16 cellular contexts compared by ENCODE assay signal in genomic region chr9:87529666-87530065, GRCh38. TPM values are rescaled to one million over a fixed set of nuclear protein-coding genes. Genes with fewer than 3 reads are reported as not detected.
DNase-seq lines count a peak whose midpoint lies in the region; ATAC-seq and TF ChIP-seq lines count a peak whose summit lies in the region.
"Had no signal": no experiment of that assay in that cellular context is flagged by ENCODE, and none has a peak within 500 bp of the region (broad histone marks: within the 10 kb centered on the region; RNA-seq: fewer than 3 reads in every experiment).

No MANE protein-coding gene starts in this region.

- H3K27me3 ChIP-seq in H7 (ENCODE audit: control insufficient read depth, insufficient read depth, low read length) (no peaks in the 10 kb centered on the region), trophoblast cell (ENCODE audit: insufficient read depth, low read length) (no peaks in the 10 kb centered on the region)
- H3K27me3 ChIP-seq: BE2C had no signal

- H3K4me2 ChIP-seq in trophoblast cell (ENCODE audit: low read length): no peak overlapping the region

- DNase-seq in H7: peak; percentile 29
- peak; percentile 25 to 43 for DNase-seq in NOMO-1 (lab: John Stamatoyannopoulos, UW; ENCODE audit: unreplicated experiment in 2 of 2)
- DNase-seq in trophoblast cell: peak; percentile 39 to 57
- no peak for DNase-seq in natural killer cell
- DNase-seq in medulla oblongata (ENCODE audit: extremely low spot score): no peak
- no peak for DNase-seq in activated CD4-positive, alpha-beta T cell treated with anti-CD3 and anti-CD28 coated beads for 4 hours
- DNase-seq: activated CD4-positive, alpha-beta T cell treated with anti-CD3 and anti-CD28 coated beads for 1 hour; activated gamma-delta T cell; amniotic stem cell; BE2C; DMS 273 treated with DMSO at 0.1 percent for 48 hours; NCI-H1105; posterior cingulate gyrus; T-helper 17 cell had no signal

- H3K4me1 ChIP-seq in trophoblast cell (ENCODE audit: control insufficient read depth in 1 of 2, insufficient read depth in 2 of 2, low read length in 2 of 2): peaks cover 14 to 21% of the 10 kb centered on the region in 2 experiments

- no peak overlapping the region for H3K9ac ChIP-seq in trophoblast cell (ENCODE audit: low read length)

- no peak overlapping the region for H4K12ac ChIP-seq in trophoblast cell (ENCODE audit: low read depth, low read length)

- intact Hi-C loops in dendritic cell treated with granulocyte-macrophage colony-stimulating factor and Interleukin-4, amounts not matched to agents 40 ng/mL and 50 ng/mL, for 4 days (cut with micrococcal nuclease): loop anchor here (1.0 kb wide), 1 partner anchor 86 kb away; no protein-coding TSS in a partner anchor
- intact Hi-C loops in natural killer cell (cut with micrococcal nuclease): no loop called here

- H3K4me1 Mint-ChIP-seq in dendritic cell treated with granulocyte-macrophage colony-stimulating factor and Interleukin-4, amounts not matched to agents 40 ng/mL and 50 ng/mL, for 4 days (ENCODE audit: low read depth): peaks cover 74% of the 10 kb centered on the region
- H3K4me1 Mint-ChIP-seq in natural killer cell: no peaks in the 10 kb centered on the region
- H3K4me1 Mint-ChIP-seq: T-helper 17 cell had no signal

- no peaks in the 10 kb centered on the region for H3K27me3 Mint-ChIP-seq in dendritic cell treated with granulocyte-macrophage colony-stimulating factor and Interleukin-4, amounts not matched to agents 40 ng/mL and 50 ng/mL, for 4 days
- H3K27me3 Mint-ChIP-seq in natural killer cell (ENCODE audit: low read depth in 2 of 2): no peaks in the 10 kb centered on the region

- H3K4ac ChIP-seq in trophoblast cell (ENCODE audit: low read depth, low read length): no peak overlapping the region

- H2AFZ ChIP-seq in trophoblast cell (ENCODE audit: insufficient read depth, low read length, poor library complexity): no peak overlapping the region

- WGBS in trophoblast cell (ENCODE audit: extremely low coverage, insufficient coverage, insufficient read length): no CpG with 5 or more reads among the region's 7 CpGs

- H3K36me3 ChIP-seq in H7 (replicated peaks; ENCODE audit: control insufficient read depth, insufficient read depth, low read length) (no peaks in the 10 kb centered on the region), trophoblast cell (ENCODE audit: control insufficient read depth in 1 of 2, insufficient read depth in 2 of 2, low read length in 2 of 2) (peaks cover 0 to 4% of the 10 kb centered on the region in 2 experiments)
- H3K36me3 ChIP-seq: BE2C, thoracic aorta had no signal

- H3K79me2 ChIP-seq in trophoblast cell (ENCODE audit: control insufficient read depth, insufficient read depth, low read length, poor library complexity): peaks cover 3% of the 10 kb centered on the region

- no peak for TF ChIP-seq CTCF in natural killer cell (IDR thresholded peaks at IDR 0.05)

- H4K91ac ChIP-seq in trophoblast cell (ENCODE audit: low read depth, low read length): no peak overlapping the region

- no peak overlapping the region for H2BK5ac ChIP-seq in trophoblast cell (ENCODE audit: low read depth, low read length, poor library complexity)

- no peak for ATAC-seq in natural killer cell
- ATAC-seq: T-helper 17 cell had no signal

- peak overlapping the region; percentile 57 for H3K4me3 Mint-ChIP-seq in dendritic cell treated with granulocyte-macrophage colony-stimulating factor and Interleukin-4, amounts not matched to agents 40 ng/mL and 50 ng/mL, for 4 days
- no peak overlapping the region for H3K4me3 Mint-ChIP-seq in natural killer cell
- H3K4me3 Mint-ChIP-seq: T-helper 17 cell had no signal

- peaks cover 54% of the 10 kb centered on the region for H3K36me3 Mint-ChIP-seq in dendritic cell treated with granulocyte-macrophage colony-stimulating factor and Interleukin-4, amounts not matched to agents 40 ng/mL and 50 ng/mL, for 4 days (ENCODE audit: low read depth)
- H3K36me3 Mint-ChIP-seq in natural killer cell: no peaks in the 10 kb centered on the region

- H4K8ac ChIP-seq in trophoblast cell (ENCODE audit: low read depth, low read length): no peak overlapping the region

- H3K4me3 ChIP-seq in H7 (ENCODE audit: insufficient read depth, low read depth, low read length) (no peak overlapping the region), trophoblast cell (ENCODE audit: low read depth, low read length) (no peak overlapping the region)
- H3K4me3 ChIP-seq: thoracic aorta had no signal

- no peak overlapping the region for H3K27ac ChIP-seq in trophoblast cell (ENCODE audit: low read depth, low read length)
- H3K27ac ChIP-seq: thoracic aorta had no signal

- H3K9me3 ChIP-seq in trophoblast cell (ENCODE audit: insufficient read depth, low read depth, low read length): no peaks in the 10 kb centered on the region
- H3K9me3 ChIP-seq: BE2C, thoracic aorta had no signal

- no peak overlapping the region for H3K23ac ChIP-seq in trophoblast cell (ENCODE audit: low read length)

- no peak overlapping the region for H2AK5ac ChIP-seq in trophoblast cell (ENCODE audit: low read length)

- no peak overlapping the region for H2BK120ac ChIP-seq in trophoblast cell (ENCODE audit: insufficient read depth, low read length, poor library complexity)

- no peak overlapping the region for H3K14ac ChIP-seq in trophoblast cell (ENCODE audit: low read length)

- H3K27ac Mint-ChIP-seq in dendritic cell treated with granulocyte-macrophage colony-stimulating factor and Interleukin-4, amounts not matched to agents 40 ng/mL and 50 ng/mL, for 4 days: peak overlapping the region; percentile 87
- H3K27ac Mint-ChIP-seq in natural killer cell: no peak overlapping the region
- H3K27ac Mint-ChIP-seq: T-helper 17 cell had no signal

- H2BK12ac ChIP-seq in trophoblast cell (ENCODE audit: low read length): no peak overlapping the region

- no peak overlapping the region for H3K18ac ChIP-seq in trophoblast cell (ENCODE audit: low read length)

- peaks cover 2% of the 10 kb centered on the region for H3K79me1 ChIP-seq in trophoblast cell (ENCODE audit: low read length)

- H3K9me3 Mint-ChIP-seq in dendritic cell treated with granulocyte-macrophage colony-stimulating factor and Interleukin-4, amounts not matched to agents 40 ng/mL and 50 ng/mL, for 4 days: no peaks in the 10 kb centered on the region
- H3K9me3 Mint-ChIP-seq in natural killer cell: no peaks in the 10 kb centered on the region

RNA-seq across cellular contexts. Expression of gene DAPK1, which starts 32.0 kb away (rescaled TPM):
- 48.8 and 58.5 TPM in 2 replicates for total RNA-seq in H7 (2014; rRNA removed; shearing (Covaris generic))
- 19.7 and 20.7 TPM in 2 replicates for polyA plus RNA-seq in trophoblast cell (2013)
- 10 to 100 TPM; 12.2 to 26.5 (median 22.7) TPM for total RNA-seq in natural killer cell

Comparison
In these comparisons a context has a peak if more than half of its experiments do, and no peak if none do; other contexts are left out.
1. DNase-seq: peak in H7 (single experiment), NOMO-1 (2 of 2) and trophoblast cell (2 of 2); none in natural killer cell (single experiment), medulla oblongata (single experiment) and activated CD4-positive, alpha-beta T cell treated with anti-CD3 and anti-CD28 coated beads for 4 hours (0 of 2).